In genomic region chr6:133890941-133891813, GRCh38 we compare ENCODE assay signal across 8 cellular contexts. TPM values are rescaled to one million over a fixed set of nuclear protein-coding genes. Genes with fewer than 3 reads are reported as not detected.
A peak's percentile ranks its signal among the peaks of the same experiment; 100 is the strongest.
DNase-seq lines count a peak whose midpoint lies in the region; ATAC-seq lines count a peak whose summit lies in the region.

No MANE protein-coding gene starts in this region.

- no peaks in the 10 kb centered on the region for H3K36me3 Mint-ChIP-seq in immature natural killer cell

- peaks cover 21 to 62% (median 46%) of the 10 kb centered on the region in 3 donors for H3K27me3 Mint-ChIP-seq in immature natural killer cell (ENCODE audit: low read depth in 3 of 3)

- ATAC-seq in GM21528 (IDR thresholded peaks at IDR 0.05; ENCODE audit: low FRiP score, unreplicated experiment) (no peak), HG03108 (IDR thresholded peaks at IDR 0.05; ENCODE audit: unreplicated experiment) (no peak)

- DNase-seq in DMS79 treated with DMSO at 0.1 percent for 48 hours (lab: John Stamatoyannopoulos, UW), result peak; percentile 25
- peak; percentile 32 for DNase-seq in NCI-H460 (ENCODE audit: extremely low read depth, low read depth)
- DNase-seq in astrocyte of the hippocampus (ENCODE audit: low read depth, low spot score), result peak; percentile 55
- no peak for DNase-seq in immature natural killer cell
- DNase-seq in stimulated activated CD8-positive, alpha-beta memory T cell treated with anti-CD3 and anti-CD28 coated beads, Interleukin-4, amount 100 ng/mL, for 48 hours, result peak; percentile 45
- no peak for DNase-seq in cerebellum (ENCODE audit: low spot score)

- H3K4me3 Mint-ChIP-seq in immature natural killer cell, result peak overlapping the region; percentile 55 to 85 (median 61)

- H3K27ac Mint-ChIP-seq in immature natural killer cell, result no peak overlapping the region

- H3K4me1 Mint-ChIP-seq in immature natural killer cell, result peaks cover 14 to 21% of the 10 kb centered on the region in 2 donors

- H3K9me3 Mint-ChIP-seq in immature natural killer cell, result no peaks in the 10 kb centered on the region

RNA-seq across cellular contexts. Expression of gene TCF21, which starts 2.3 kb away (rescaled TPM):
- total RNA-seq in NCI-H460 (2014; rRNA removed; shearing (Covaris generic)), result not detected in 2 replicates
- polyA plus RNA-seq in NCI-H460 (2014; cell fraction: nucleus; rRNA removed), result not detected in 2 replicates
- not detected for polyA plus RNA-seq in immature natural killer cell
- not detected for total RNA-seq in cerebellum

Comparison
In these comparisons a context has a peak if more than half of its experiments do, and no peak if none do; other contexts are left out.
1. DNase-seq: peak in DMS79 treated with DMSO at 0.1 percent for 48 hours (single experiment), NCI-H460 (single experiment), astrocyte of the hippocampus (single experiment) and stimulated activated CD8-positive, alpha-beta memory T cell treated with anti-CD3 and anti-CD28 coated beads, Interleukin-4, amount 100 ng/mL, for 48 hours (single experiment); none in immature natural killer cell (0 of 3) and cerebellum (single experiment).